18 cellular contexts compared by ENCODE assay signal in genomic region chr12:32644455-32644854, GRCh38.
"Had no signal": no experiment of that assay in that cellular context is flagged by ENCODE, and none has a peak within 500 bp of the region (broad histone marks: within the 10 kb centered on the region; RNA-seq: fewer than 3 reads in every experiment).

No MANE protein-coding gene starts in this region.

- H3K4me1 Mint-ChIP-seq: activated CD8-positive, alpha-beta memory T cell treated with anti-CD3 and anti-CD28 coated beads, Interleukin-2, amount 10 ng/mL, durations not matched to agents 7 days and 5 days; neural progenitor cell; stimulated activated naive CD8-positive, alpha-beta T cell treated with anti-CD3 and anti-CD28 coated beads, Interleukin-15, amount 100 ng/mL, for 72 hours had no signal

- H3K36me3 Mint-ChIP-seq: activated CD4-positive, alpha-beta memory T cell treated with anti-CD3 and anti-CD28 coated beads for 36 hours; activated CD8-positive, alpha-beta memory T cell treated with anti-CD3 and anti-CD28 coated beads, Interleukin-2, amount 10 ng/mL, durations not matched to agents 7 days and 5 days had no signal

- H3K4me3 Mint-ChIP-seq: activated CD4-positive, alpha-beta memory T cell treated with anti-CD3 and anti-CD28 coated beads for 36 hours; activated CD8-positive, alpha-beta memory T cell treated with anti-CD3 and anti-CD28 coated beads, Interleukin-2, amount 10 ng/mL, durations not matched to agents 7 days and 5 days; activated naive CD4-positive, alpha-beta T cell treated with anti-CD3 and anti-CD28 coated beads for 36 hours; neural progenitor cell; stimulated activated naive CD8-positive, alpha-beta T cell treated with anti-CD3 and anti-CD28 coated beads, Interleukin-15, amount 100 ng/mL, for 72 hours had no signal

- ATAC-seq: activated CD8-positive, alpha-beta memory T cell treated with anti-CD3 and anti-CD28 coated beads, Interleukin-2, amount 10 ng/mL, durations not matched to agents 7 days and 5 days; esophagus mucosa; left cardiac atrium; lower lobe of right lung; psoas muscle; right lobe of liver; stimulated activated naive CD8-positive, alpha-beta T cell treated with anti-CD3 and anti-CD28 coated beads, Interleukin-15, amount 100 ng/mL, for 72 hours had no signal

- H3K27me3 ChIP-seq: neural progenitor cell, right lobe of liver, spleen had no signal

- H3K9me3 Mint-ChIP-seq: activated CD4-positive, alpha-beta memory T cell treated with anti-CD3 and anti-CD28 coated beads for 36 hours; activated naive CD4-positive, alpha-beta T cell treated with anti-CD3 and anti-CD28 coated beads for 36 hours; activated T-helper 2 cell treated with anti-CD3 and anti-CD28 coated beads, Interferon-gamma antibody, Interleukin-2, Interleukin-4, amounts not matched to agents 10 μg/mL and 5 μg/mL and 100 μg/mL, durations not matched to agents 14 hours and 24 hours and 36 hours; neural progenitor cell; stimulated activated naive CD8-positive, alpha-beta T cell treated with anti-CD3 and anti-CD28 coated beads, Interleukin-15, amount 100 ng/mL, for 72 hours had no signal

- DNase-seq: activated CD4-positive, alpha-beta memory T cell treated with anti-CD3 and anti-CD28 coated beads for 36 hours; activated CD8-positive, alpha-beta memory T cell treated with anti-CD3 and anti-CD28 coated beads, Interleukin-2, amount 10 ng/mL, durations not matched to agents 7 days and 5 days; activated naive CD4-positive, alpha-beta T cell treated with anti-CD3 and anti-CD28 coated beads for 36 hours; activated T-cell treated with anti-CD3 and anti-CD28 coated beads, Interleukin-2, amount 50 U/mL, for 1 hour; central memory CD4-positive, alpha-beta T cell; foreskin fibroblast; left cardiac atrium; lower lobe of right lung; midbrain; psoas muscle; right lobe of liver; spleen; stimulated activated naive CD8-positive, alpha-beta T cell treated with anti-CD3 and anti-CD28 coated beads, Interleukin-15, amount 100 ng/mL, for 72 hours; WERI-Rb-1 had no signal

- H3K9me3 ChIP-seq: lower lobe of right lung, psoas muscle, right lobe of liver, spleen had no signal

- H3K27ac ChIP-seq: coronary artery, lower lobe of right lung, neural progenitor cell, psoas muscle, right lobe of liver, spleen, WERI-Rb-1 had no signal

- H3K4me3 ChIP-seq: coronary artery, lower lobe of right lung, neural progenitor cell, psoas muscle, right lobe of liver, spleen had no signal

- H3K36me3 ChIP-seq: WERI-Rb-1 had no signal

- H3K4me1 ChIP-seq: lower lobe of right lung, neural progenitor cell, psoas muscle, spleen had no signal

- H3K27ac Mint-ChIP-seq: activated CD4-positive, alpha-beta memory T cell treated with anti-CD3 and anti-CD28 coated beads for 36 hours; activated CD8-positive, alpha-beta memory T cell treated with anti-CD3 and anti-CD28 coated beads, Interleukin-2, amount 10 ng/mL, durations not matched to agents 7 days and 5 days; activated naive CD4-positive, alpha-beta T cell treated with anti-CD3 and anti-CD28 coated beads for 36 hours; activated T-helper 2 cell treated with anti-CD3 and anti-CD28 coated beads, Interferon-gamma antibody, Interleukin-2, Interleukin-4, amounts not matched to agents 10 μg/mL and 5 μg/mL and 100 μg/mL, durations not matched to agents 14 hours and 24 hours and 36 hours; neural progenitor cell; stimulated activated naive CD8-positive, alpha-beta T cell treated with anti-CD3 and anti-CD28 coated beads, Interleukin-15, amount 100 ng/mL, for 72 hours had no signal

- H3K27me3 Mint-ChIP-seq: activated CD8-positive, alpha-beta memory T cell treated with anti-CD3 and anti-CD28 coated beads, Interleukin-2, amount 10 ng/mL, durations not matched to agents 7 days and 5 days; stimulated activated naive CD8-positive, alpha-beta T cell treated with anti-CD3 and anti-CD28 coated beads, Interleukin-15, amount 100 ng/mL, for 72 hours had no signal
